In the genomic region with DNA sequence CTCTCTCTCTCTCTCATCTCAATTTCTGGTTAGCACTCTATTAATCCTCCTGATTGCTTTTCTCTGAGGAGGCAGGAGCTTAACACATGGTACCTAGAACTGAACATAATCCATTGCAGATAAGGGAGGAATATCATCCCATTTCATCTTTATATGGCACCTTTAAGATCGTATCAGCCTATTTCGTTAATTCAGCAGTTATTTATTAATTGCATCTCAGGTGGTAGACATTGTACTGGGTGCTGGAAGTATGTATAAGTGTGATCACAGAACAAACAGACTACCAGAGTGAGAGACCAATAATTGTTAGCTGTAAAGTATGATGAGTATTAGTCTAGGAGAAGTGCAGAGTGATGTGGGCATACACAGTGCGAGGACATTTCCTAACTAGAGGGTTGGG, we compare ENCODE assay signal across 18 cellular contexts. TPM values are rescaled to one million over a fixed set of nuclear protein-coding genes. Genes with fewer than 3 reads are reported as not detected.
DNase-seq lines count a peak whose midpoint lies in the region; ATAC-seq, FAIRE-seq and TF ChIP-seq lines count a peak whose summit lies in the region.
"Had no signal": no experiment of that assay in that cellular context is flagged by ENCODE, and none has a peak within 500 bp of the region (broad histone marks: within the 10 kb centered on the region; RNA-seq: fewer than 3 reads in every experiment).

No MANE protein-coding gene starts in this region.

- no peak for ATAC-seq in GM21723 (IDR thresholded peaks at IDR 0.05; ENCODE audit: unreplicated experiment)
- ATAC-seq: Right ventricle myocardium inferior had no signal

- H3K27me3 Mint-ChIP-seq in HFFc6 (ENCODE audit: insufficient read depth), result peaks cover 2% of the 10 kb centered on the region
- H3K27me3 Mint-ChIP-seq in astrocyte (ENCODE audit: low read depth, unreplicated experiment), result no peaks in the 10 kb centered on the region

- H3K27me3 ChIP-seq in astrocyte (ENCODE audit: insufficient read depth, low read length) (no peaks in the 10 kb centered on the region), keratinocyte (ENCODE audit: control insufficient read depth, extremely low read depth, insufficient read depth, low read length) (no peaks in the 10 kb centered on the region), smooth muscle cell (ENCODE audit: low read depth) (no peaks in the 10 kb centered on the region), right atrium auricular region (no peaks in the 10 kb centered on the region), MM.1S (replicated peaks; ENCODE audit: insufficient read depth, low read length) (no peaks in the 10 kb centered on the region)
- H3K27me3 ChIP-seq: BLaER1 had no signal

- no peak for TF ChIP-seq CTCF in HFFc6 (IDR thresholded peaks at IDR 0.05)
- TF ChIP-seq CTCF in astrocyte (IDR thresholded peaks at IDR 0.05; ENCODE audit: insufficient read depth, low read depth, low read length), result no peak
- no peak for TF ChIP-seq CTCF in keratinocyte (optimal IDR thresholded peaks at IDR 0.05 in 1 of 3, IDR thresholded peaks at IDR 0.05 in 1 of 3, conservative IDR thresholded peaks at IDR 0.05 in 1 of 3; ENCODE audit: extremely low read depth in 1 of 3, insufficient read depth in 2 of 3, low read length in 3 of 3)
- no peak for TF ChIP-seq CTCF in smooth muscle cell (IDR thresholded peaks at IDR 0.05; ENCODE audit: borderline replicate concordance, insufficient read depth, poor library complexity, severe bottlenecking)
- TF ChIP-seq CTCF in right atrium auricular region (IDR thresholded peaks at IDR 0.05), result no peak
- no peak for TF ChIP-seq CTCF in MM.1S (IDR thresholded peaks at IDR 0.05; ENCODE audit: low read length)

- H3F3A ChIP-seq in smooth muscle cell (ENCODE audit: low read depth) (peaks cover 10% of the 10 kb centered on the region), MM.1S (ENCODE audit: insufficient read depth, low read length) (peaks cover 5% of the 10 kb centered on the region; the same call in 1 of the 2 replicates)

- no peaks in the 10 kb centered on the region for H3K9me1 ChIP-seq in keratinocyte (ENCODE audit: control insufficient read depth, extremely low read depth, insufficient read depth, low read length)

- no peaks in the 10 kb centered on the region for H3K36me3 Mint-ChIP-seq in HFFc6 (ENCODE audit: low read depth)
- H3K36me3 Mint-ChIP-seq in astrocyte (ENCODE audit: low read depth, unreplicated experiment), result no peaks in the 10 kb centered on the region
- H3K36me3 Mint-ChIP-seq: CD8-positive, alpha-beta memory T cell had no signal

- H3K27ac ChIP-seq in astrocyte (ENCODE audit: low read depth, low read length), result no peak overlapping the region
- peak overlapping the region; percentile 34 for H3K27ac ChIP-seq in keratinocyte (ENCODE audit: control insufficient read depth, insufficient read depth, low read length)
- peak overlapping the region; percentile 65 for H3K27ac ChIP-seq in smooth muscle cell (ENCODE audit: low read depth)
- no peak overlapping the region for H3K27ac ChIP-seq in right atrium auricular region
- H3K27ac ChIP-seq in MM.1S (ENCODE audit: low read length), result no peak overlapping the region
- H3K27ac ChIP-seq: BLaER1, PC-9 had no signal

- H4K20me1 ChIP-seq in astrocyte (ENCODE audit: insufficient read depth, low read length) (no peaks in the 10 kb centered on the region), keratinocyte (ENCODE audit: control insufficient read depth, extremely low read depth, insufficient read depth, low read length) (no peaks in the 10 kb centered on the region), smooth muscle cell (ENCODE audit: low read depth) (no peaks in the 10 kb centered on the region), MM.1S (ENCODE audit: insufficient read depth, low read length) (no peaks in the 10 kb centered on the region)
- H4K20me1 ChIP-seq: BLaER1 had no signal

- no peak overlapping the region for H3K4me2 ChIP-seq in astrocyte (ENCODE audit: low read length)
- no peak overlapping the region for H3K4me2 ChIP-seq in keratinocyte (ENCODE audit: control insufficient read depth, extremely low read depth, insufficient read depth, low read depth, low read length)
- H3K4me2 ChIP-seq in smooth muscle cell, result peak overlapping the region; percentile 37
- H3K4me2 ChIP-seq in MM.1S (ENCODE audit: low read depth, low read length), result no peak overlapping the region
- H3K4me2 ChIP-seq: BLaER1, PC-9 had no signal

- peaks cover 46% of the 10 kb centered on the region for H3K4me1 Mint-ChIP-seq in HFFc6 (ENCODE audit: low read depth)
- peaks cover 31% of the 10 kb centered on the region for H3K4me1 Mint-ChIP-seq in astrocyte (ENCODE audit: low read depth, unreplicated experiment)
- H3K4me1 Mint-ChIP-seq: CD8-positive, alpha-beta memory T cell had no signal

- no peaks in the 10 kb centered on the region for H3K9me2 ChIP-seq in MM.1S (replicated peaks; ENCODE audit: insufficient read depth, low read length)

- no peaks in the 10 kb centered on the region for H3K36me3 ChIP-seq in astrocyte (ENCODE audit: insufficient read depth, low read length)
- no peaks in the 10 kb centered on the region for H3K36me3 ChIP-seq in keratinocyte (ENCODE audit: control insufficient read depth in 2 of 2, extremely low read depth in 1 of 2, insufficient read depth in 2 of 2, low read length in 2 of 2)
- H3K36me3 ChIP-seq in smooth muscle cell (ENCODE audit: low read depth), result no peaks in the 10 kb centered on the region
- no peaks in the 10 kb centered on the region for H3K36me3 ChIP-seq in right atrium auricular region
- H3K36me3 ChIP-seq in MM.1S (replicated peaks; ENCODE audit: insufficient read depth, low read length), result no peaks in the 10 kb centered on the region
- H3K36me3 ChIP-seq: BLaER1 had no signal

- H3K9me3 ChIP-seq in astrocyte (ENCODE audit: insufficient read depth, low read depth, low read length) (no peaks in the 10 kb centered on the region), keratinocyte (ENCODE audit: control insufficient read depth, low read depth, low read length) (no peaks in the 10 kb centered on the region), smooth muscle cell (replicated peaks; ENCODE audit: low read depth) (no peaks in the 10 kb centered on the region), right atrium auricular region (no peaks in the 10 kb centered on the region), MM.1S (replicated peaks; ENCODE audit: insufficient read depth, low read length) (no peaks in the 10 kb centered on the region)
- H3K9me3 ChIP-seq: BLaER1 had no signal

- dilution Hi-C loops in keratinocyte (cut with MboI; ENCODE audit: extremely low pct_ligation_motif_present, low sequenced_read_pairs), result no loop called here

- 90% methylated on average over 3 of the region's 3 CpGs for WGBS in smooth muscle cell (ENCODE audit: low lambda C conversion rate)

- DNase-seq in HFFc6, result no peak
- no peak for DNase-seq in astrocyte (ENCODE audit: low read depth)
- DNase-seq in keratinocyte (ENCODE audit: low read depth, low spot score), result no peak
- no peak for DNase-seq in smooth muscle cell (lab: John Stamatoyannopoulos, UW; ENCODE audit: unreplicated experiment)
- DNase-seq in right atrium auricular region (ENCODE audit: low spot score), result no peak
- no peak for DNase-seq in NCI-H526 treated with DMSO at 0.1 percent for 48 hours (lab: John Stamatoyannopoulos, UW)
- DNase-seq in MM.1S, result no peak
- DNase-seq: CD8-positive, alpha-beta memory T cell; H7; NCI-H1092 treated with DMSO at 0.1 percent for 48 hours; NCI-H1694; NCI-H2107; NCI-H226; NCI-H526; PC-9 had no signal

- H3K27ac Mint-ChIP-seq in HFFc6, result peak overlapping the region; percentile 20; the same call in 1 of the 2 replicates
- H3K27ac Mint-ChIP-seq in astrocyte (ENCODE audit: unreplicated experiment), result no peak overlapping the region
- H3K27ac Mint-ChIP-seq: CD8-positive, alpha-beta memory T cell had no signal

- peak; percentile 34 for FAIRE-seq in astrocyte (lab: Jason Lieb, UNC)
- no peak for FAIRE-seq in keratinocyte (lab: Jason Lieb, UNC)

- peaks cover 42% of the 10 kb centered on the region for H3K4me1 ChIP-seq in astrocyte (ENCODE audit: insufficient read depth, low read length)
- H3K4me1 ChIP-seq in keratinocyte (ENCODE audit: control insufficient read depth, extremely low read depth, insufficient read depth, low read length), result peaks cover 60% of the 10 kb centered on the region
- peaks cover 43% of the 10 kb centered on the region for H3K4me1 ChIP-seq in smooth muscle cell (ENCODE audit: low read depth)
- H3K4me1 ChIP-seq in right atrium auricular region, result peaks cover 0 to 26% of the 10 kb centered on the region in 2 donors
- H3K4me1 ChIP-seq in MM.1S (ENCODE audit: low read length), result peaks cover 32% of the 10 kb centered on the region

- H3K9ac ChIP-seq in astrocyte (ENCODE audit: low read length) (no peak overlapping the region), keratinocyte (ENCODE audit: control insufficient read depth, extremely low read depth, insufficient read depth, low read length) (no peak overlapping the region), smooth muscle cell (ENCODE audit: low read depth) (no peak overlapping the region), MM.1S (ENCODE audit: low read length) (no peak overlapping the region)
- H3K9ac ChIP-seq: BLaER1 had no signal

- no peaks in the 10 kb centered on the region for H3K9me3 Mint-ChIP-seq in HFFc6
- peaks cover 3% of the 10 kb centered on the region for H3K9me3 Mint-ChIP-seq in astrocyte (ENCODE audit: unreplicated experiment)

- H3K4me3 ChIP-seq in astrocyte (ENCODE audit: insufficient read depth, low read depth, low read length) (no peak overlapping the region), keratinocyte (ENCODE audit: control insufficient read depth in 2 of 3, extremely low read depth in 1 of 3, insufficient read depth in 2 of 3, low read depth in 1 of 3, low read length in 3 of 3) (no peak overlapping the region), smooth muscle cell (no peak overlapping the region), right atrium auricular region (no peak overlapping the region), MM.1S (ENCODE audit: low read length) (no peak overlapping the region)
- H3K4me3 ChIP-seq: BLaER1, PC-9 had no signal

- H3K79me2 ChIP-seq in astrocyte (ENCODE audit: insufficient read depth, low read length), result no peaks in the 10 kb centered on the region
- H3K79me2 ChIP-seq in keratinocyte (ENCODE audit: control insufficient read depth, insufficient read depth, low read length), result no peaks in the 10 kb centered on the region
- no peaks in the 10 kb centered on the region for H3K79me2 ChIP-seq in smooth muscle cell (ENCODE audit: low read depth)
- H3K79me2 ChIP-seq in MM.1S (ENCODE audit: low read length), result no peaks in the 10 kb centered on the region

- H2AFZ ChIP-seq in astrocyte (ENCODE audit: low read depth, low read length), result no peak overlapping the region
- H2AFZ ChIP-seq in keratinocyte (ENCODE audit: control insufficient read depth, low read length), result no peak overlapping the region
- no peak overlapping the region for H2AFZ ChIP-seq in smooth muscle cell (ENCODE audit: low read depth)
- no peak overlapping the region for H2AFZ ChIP-seq in MM.1S (ENCODE audit: low read length)
- H2AFZ ChIP-seq: PC-9 had no signal

- H3K4me3 Mint-ChIP-seq in HFFc6 (no peak overlapping the region), astrocyte (ENCODE audit: unreplicated experiment) (no peak overlapping the region)
- H3K4me3 Mint-ChIP-seq: CD8-positive, alpha-beta memory T cell had no signal

RNA-seq across cellular contexts. Expression of a gene that starts 39.0 kb away (rescaled TPM):
- 1 to 10 TPM; 6.1 to 9.8 (median 6.5) TPM for total RNA-seq in HFFc6 (2021; fragmentation: NEBNext Ultra II Directional; extraction: Animal tissue kit (Norgen Biotek cat#: 25700))
- 2.8 and 3.4 TPM in 2 replicates for total RNA-seq in astrocyte
- 1.3 to 2.6 TPM (median 2.0 TPM) in 3 replicates for polyA plus RNA-seq in keratinocyte
- 2.0 TPM for polyA plus RNA-seq in keratinocyte (2011; ENCODE audit: low read depth)
- polyA plus RNA-seq in keratinocyte (2011; cell fraction: cytosol; rRNA removed), result 1.6 and 2.4 TPM in 2 replicates
- polyA plus RNA-seq in keratinocyte (2011; cell fraction: nucleus; rRNA removed), result 4.0 and 4.2 TPM in 2 replicates
- polyA plus RNA-seq in keratinocyte (2012; ENCODE audit: low replicate concordance), result 0.78 and 1.7 TPM in 2 replicates
- 2.3 to 13.4 TPM (median 11.1 TPM) in 3 replicates for polyA minus RNA-seq in keratinocyte
- 2.5 TPM for polyA minus RNA-seq in keratinocyte (2011; cell fraction: cytosol; rRNA and poly(A)+ RNA removed)
- 13.6 and 23.6 TPM in 2 replicates for polyA minus RNA-seq in keratinocyte (2011; cell fraction: nucleus; rRNA and poly(A)+ RNA removed)
- total RNA-seq in smooth muscle cell, result 6.4 and 8.6 TPM in 2 replicates
- 1.0 and 1.3 TPM in 2 replicates for polyA plus RNA-seq in smooth muscle cell
- 100 to 1,000 TPM; 112 to 117 TPM for total RNA-seq in right atrium auricular region

Comparison
In these comparisons a context has a peak if more than half of its experiments do, and no peak if none do; other contexts are left out.
1. H3K27ac ChIP-seq: peak in keratinocyte (single experiment) and smooth muscle cell (single experiment); none in astrocyte (single experiment), right atrium auricular region (0 of 2) and MM.1S (single experiment).
2. RNA of a gene that starts 39.0 kb away (total RNA-seq): 112 to 117 TPM in right atrium auricular region; 6.1 to 9.8 TPM in HFFc6, 6.4 to 8.6 TPM in smooth muscle cell and 2.8 to 3.4 TPM in astrocyte; every median in the first group is over 10 times any median in the second.